In the genomic region with DNA sequence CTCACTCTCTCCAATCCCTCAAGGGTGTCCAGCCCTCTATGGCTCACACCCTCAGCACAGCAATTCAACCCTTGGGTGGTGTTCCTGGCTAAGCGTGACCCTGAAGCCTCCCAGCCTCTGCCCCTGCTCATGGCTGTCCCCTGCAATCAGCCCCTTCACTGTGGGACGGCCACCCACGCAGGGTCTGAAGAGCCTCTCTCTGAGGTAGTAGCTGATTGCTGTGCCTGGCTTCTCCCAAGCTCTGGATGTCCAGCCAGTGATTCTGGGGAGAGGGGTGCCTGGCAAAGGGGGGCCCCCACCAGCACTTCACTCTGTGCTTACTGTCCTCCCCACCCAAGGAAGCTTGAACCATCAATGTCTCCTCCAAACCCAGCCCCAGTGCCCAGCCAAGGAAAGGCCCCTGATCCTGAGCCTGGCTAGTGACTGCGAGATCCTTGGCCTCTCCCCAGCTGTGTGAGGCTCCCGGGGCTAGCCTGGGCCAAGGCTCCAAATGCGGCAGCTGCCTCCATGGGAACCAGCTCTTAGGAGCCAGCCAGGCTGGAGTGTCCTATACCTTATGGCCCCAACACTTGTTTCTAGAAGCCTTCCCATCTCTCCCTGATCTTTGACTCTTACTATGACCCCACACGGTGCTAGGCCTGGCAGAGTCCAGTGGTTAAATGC, we compare ENCODE assay signal across 20 cellular contexts. TPM values are rescaled to one million over a fixed set of nuclear protein-coding genes. Genes with fewer than 3 reads are reported as not detected.
DNase-seq lines count a peak whose midpoint lies in the region; ATAC-seq and TF ChIP-seq lines count a peak whose summit lies in the region.
"Had no signal": no experiment of that assay in that cellular context is flagged by ENCODE, and none has a peak within 500 bp of the region (broad histone marks: within the 10 kb centered on the region; RNA-seq: fewer than 3 reads in every experiment).

No MANE protein-coding gene starts in this region.

- DNase-seq in GM23338 (ENCODE audit: low spot score): no peak
- DNase-seq in caudate nucleus (lab: John Stamatoyannopoulos, UW): peak in 3 of 61 donors; percentile 24 to 38 (median 35)
- peak in 2 of 3 donors; percentile 76 to 80 for DNase-seq in right cardiac atrium
- peak; percentile 31 to 68 for DNase-seq in psoas muscle
- no peak for DNase-seq in activated CD8-positive, alpha-beta memory T cell treated with anti-CD3 and anti-CD28 coated beads, Interleukin-2, amount 50 U/mL, for 4 hours
- DNase-seq in foreskin fibroblast: no peak
- DNase-seq in iPS-NIHi11 (ENCODE audit: low spot score): no peak
- DNase-seq in activated T-cell treated with anti-CD3 and anti-CD28 coated beads, Interleukin-2, amount 50 U/mL, for 48 hours: no peak
- DNase-seq: activated CD4-positive, alpha-beta T cell treated with anti-CD3 and anti-CD28 coated beads for 36 hours; CD4-positive, alpha-beta memory T cell; cerebellar nuclear complex; DMS79 treated with DMSO at 0.1 percent for 48 hours; foreskin melanocyte; NCI-H1436 treated with DMSO at 0.1 percent for 48 hours; NCI-H82; stimulated activated CD4-positive, alpha-beta T cell treated with anti-CD3 and anti-CD28 coated beads, Interleukin-12 subunit alpha, Interleukin-12 subunit beta, amount 100 ng/mL, for 4 hours had no signal

- no peaks in the 10 kb centered on the region for H3K9me3 ChIP-seq in right cardiac atrium (ENCODE audit: control insufficient read depth, low read length)
- H3K9me3 ChIP-seq in psoas muscle: no peaks in the 10 kb centered on the region
- H3K9me3 ChIP-seq: adrenal gland, upper lobe of left lung had no signal

- H3K9me3 Mint-ChIP-seq in GM23338: no peaks in the 10 kb centered on the region

- 76% methylated on average over 7 of the region's 7 CpGs for WGBS in right cardiac atrium
- WGBS in psoas muscle, 3 donors: 50 to 54% (median 51%) methylated on average over 7 of the region's 7 CpGs

- peak overlapping the region; percentile 89 for H3K27ac Mint-ChIP-seq in GM23338
- H3K27ac Mint-ChIP-seq: activated CD4-positive, alpha-beta T cell treated with anti-CD3 and anti-CD28 coated beads for 36 hours; CD4-positive, alpha-beta memory T cell; progenitor cell of endocrine pancreas had no signal

- peaks cover 5% of the 10 kb centered on the region; the same call in 1 of the 2 replicates for H3F3A ChIP-seq in GM23338 (replicated peaks; ENCODE audit: low read depth)

- intact Hi-C loops in right cardiac atrium (cut with DNase I): loop anchor here in 1 of 4 donors (5.0 kb wide), 1 partner anchor 91 kb away; no protein-coding TSS in a partner anchor
- intact Hi-C loops in psoas muscle (cut with DNase I): no loop called here

- no peak overlapping the region for H3K4me3 ChIP-seq in GM23338
- H3K4me3 ChIP-seq in right cardiac atrium (ENCODE audit: low read length): no peak overlapping the region
- no peak overlapping the region for H3K4me3 ChIP-seq in psoas muscle
- H3K4me3 ChIP-seq in foreskin fibroblast (ENCODE audit: low read depth in 1 of 2, low read length in 2 of 2): no peak overlapping the region
- H3K4me3 ChIP-seq: adrenal gland, SK-N-MC, upper lobe of left lung had no signal

- H3K4me1 ChIP-seq in GM23338 (ENCODE audit: insufficient read depth) (peaks cover 7% of the 10 kb centered on the region), right cardiac atrium (ENCODE audit: control insufficient read depth, insufficient read depth, low read length) (peaks cover 2% of the 10 kb centered on the region), psoas muscle (peaks cover 3% of the 10 kb centered on the region)

- ATAC-seq in GM23338: no peak
- peak; percentile 32 to 61 for ATAC-seq in right cardiac atrium
- ATAC-seq in psoas muscle: peak; percentile 29 to 51 (median 42)
- ATAC-seq: activated CD4-positive, alpha-beta T cell treated with anti-CD3 and anti-CD28 coated beads for 36 hours had no signal

- H3K4me3 Mint-ChIP-seq in GM23338: no peak overlapping the region
- H3K4me3 Mint-ChIP-seq: activated CD4-positive, alpha-beta T cell treated with anti-CD3 and anti-CD28 coated beads for 36 hours; CD4-positive, alpha-beta memory T cell had no signal

- peaks cover 13% of the 10 kb centered on the region for H3K4me1 Mint-ChIP-seq in GM23338
- H3K4me1 Mint-ChIP-seq: activated CD4-positive, alpha-beta T cell treated with anti-CD3 and anti-CD28 coated beads for 36 hours had no signal

- 0 out of 2 replicates have a peak, but pooled peaks cover 3% of the 10 kb centered on the region for H4K20me1 ChIP-seq in GM23338 (replicated peaks; ENCODE audit: insufficient read depth)

- H3K36me3 Mint-ChIP-seq in GM23338 (ENCODE audit: low read depth): peaks cover 20% of the 10 kb centered on the region
- H3K36me3 Mint-ChIP-seq: CD4-positive, alpha-beta memory T cell had no signal

- no peaks in the 10 kb centered on the region for H3K36me3 ChIP-seq in GM23338 (ENCODE audit: insufficient read depth)
- peaks cover 8 to 97% of the 10 kb centered on the region in 2 donors for H3K36me3 ChIP-seq in psoas muscle (ENCODE audit: insufficient read depth in 1 of 2, low read depth in 1 of 2)

- H3K79me2 ChIP-seq in GM23338 (replicated peaks; ENCODE audit: insufficient read depth): no peaks in the 10 kb centered on the region

- H2AFZ ChIP-seq in GM23338: no peak overlapping the region

- no peak for TF ChIP-seq CTCF in GM23338 (conservative IDR thresholded peaks at IDR 0.05; ENCODE audit: low read depth in 2 of 2)
- TF ChIP-seq CTCF in psoas muscle (IDR thresholded peaks at IDR 0.05): no peak
- no peak for TF ChIP-seq CTCF in foreskin fibroblast (IDR thresholded peaks at IDR 0.05; ENCODE audit: low read depth, low read length)

- no peak overlapping the region for H3K4me2 ChIP-seq in GM23338

- H3K27ac ChIP-seq in GM23338 (ENCODE audit: low read depth): no peak overlapping the region
- H3K27ac ChIP-seq in caudate nucleus (ENCODE audit: low read depth, low read length): peak overlapping the region; percentile 58
- no peak overlapping the region for H3K27ac ChIP-seq in right cardiac atrium (ENCODE audit: low read length)
- H3K27ac ChIP-seq in psoas muscle: no peak overlapping the region

- H3K27me3 ChIP-seq in GM23338 (ENCODE audit: insufficient read depth) (no peaks in the 10 kb centered on the region), right cardiac atrium (ENCODE audit: control insufficient read depth, insufficient read depth) (no peaks in the 10 kb centered on the region), psoas muscle (ENCODE audit: insufficient read depth in 3 of 3, low read length in 2 of 3) (no peaks in the 10 kb centered on the region)
- H3K27me3 ChIP-seq: adrenal gland, upper lobe of left lung had no signal

- peaks cover 7% of the 10 kb centered on the region for H3K27me3 Mint-ChIP-seq in GM23338 (ENCODE audit: insufficient read depth, low read depth, poor library complexity)
- H3K27me3 Mint-ChIP-seq: activated CD4-positive, alpha-beta T cell treated with anti-CD3 and anti-CD28 coated beads for 36 hours; CD4-positive, alpha-beta memory T cell; progenitor cell of endocrine pancreas had no signal

- H3K9me2 ChIP-seq in GM23338 (ENCODE audit: insufficient read depth): no peaks in the 10 kb centered on the region

TF ChIP-seq in GM23338, 12 proteins besides CTCF, POLR2A, EP300 and RAD21 (continues in another document):
- TF ChIP-seq, protein P1, sequence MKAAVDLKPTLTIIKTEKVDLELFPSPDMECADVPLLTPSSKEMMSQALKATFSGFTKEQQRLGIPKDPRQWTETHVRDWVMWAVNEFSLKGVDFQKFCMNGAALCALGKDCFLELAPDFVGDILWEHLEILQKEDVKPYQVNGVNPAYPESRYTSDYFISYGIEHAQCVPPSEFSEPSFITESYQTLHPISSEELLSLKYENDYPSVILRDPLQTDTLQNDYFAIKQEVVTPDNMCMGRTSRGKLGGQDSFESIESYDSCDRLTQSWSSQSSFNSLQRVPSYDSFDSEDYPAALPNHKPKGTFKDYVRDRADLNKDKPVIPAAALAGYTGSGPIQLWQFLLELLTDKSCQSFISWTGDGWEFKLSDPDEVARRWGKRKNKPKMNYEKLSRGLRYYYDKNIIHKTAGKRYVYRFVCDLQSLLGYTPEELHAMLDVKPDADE (IDR thresholded peaks at IDR 0.05): no peak
- TF ChIP-seq ZNF114 (CRISPR knock-in tag; IDR thresholded peaks at IDR 0.05) (no peak), NANOG (IDR thresholded peaks at IDR 0.05; ENCODE audit: borderline replicate concordance) (no peak), EZH2 (IDR thresholded peaks at IDR 0.05; ENCODE audit: low read depth, unreplicated experiment) (no peak), CREB1 (CRISPR knock-in tag; IDR thresholded peaks at IDR 0.05; ENCODE audit: low read depth) (no peak), JUNB (IDR thresholded peaks at IDR 0.05; ENCODE audit: unreplicated experiment) (no peak)

RNA-seq across cellular contexts. Expression of a gene that starts 9.9 kb away (rescaled TPM):
- 16.5 and 19.6 TPM in 2 replicates for total RNA-seq in GM23338 (2014; rRNA removed; shearing (Covaris generic))
- 1.6 and 1.9 TPM in 2 replicates for polyA plus RNA-seq in GM23338 (2016; fragmentation: Nextera tagmentation; extraction: Ambion mirVana)
- 10 to 100 TPM; 60.4 to 71.2 (median 67.7) TPM for total RNA-seq in right cardiac atrium
- 47.5 TPM for polyA plus RNA-seq in right cardiac atrium
- total RNA-seq in psoas muscle: 100 to 1,000 TPM; 104 to 166 (median 110) TPM
- 100 to 1,000 TPM in 1 of 3 donors, 10 to 100 TPM in 2; 50.0 to 120 (median 94.3) TPM for polyA plus RNA-seq in psoas muscle
- polyA plus RNA-seq: CD4-positive, alpha-beta memory T cell had no signal

RNA-seq across cellular contexts. Expression of a gene that starts 29.6 kb away (rescaled TPM):
- total RNA-seq in GM23338 (2014; rRNA removed; shearing (Covaris generic)): 4.6 and 6.6 TPM in 2 replicates
- polyA plus RNA-seq in GM23338 (2016; fragmentation: Nextera tagmentation; extraction: Ambion mirVana): 3.1 and 4.3 TPM in 2 replicates
- 1 to 10 TPM in 2 of 4 donors, under 1 TPM in 2; 0.74 to 2.1 (median 1.5) TPM for total RNA-seq in right cardiac atrium
- 1.9 TPM for polyA plus RNA-seq in right cardiac atrium
- total RNA-seq in psoas muscle: 10 to 100 TPM in 2 of 4 donors, 1 to 10 TPM in 2; 6.5 to 18.5 (median 9.0) TPM
- polyA plus RNA-seq in psoas muscle: 1 to 10 TPM in 2 of 3 donors, under 1 TPM in 1; 0.89 to 3.7 (median 2.2) TPM
- total RNA-seq: activated CD4-positive, alpha-beta T cell treated with anti-CD3 and anti-CD28 coated beads for 36 hours; CD4-positive, alpha-beta memory T cell; progenitor cell of endocrine pancreas had no signal
- polyA plus RNA-seq: CD4-positive, alpha-beta memory T cell had no signal

Comparison
In these comparisons a context has a peak if more than half of its experiments do, and no peak if none do; other contexts are left out.
1. DNase-seq: peak in right cardiac atrium (2 of 3) and psoas muscle (2 of 2); none in GM23338 (single experiment), activated CD8-positive, alpha-beta memory T cell treated with anti-CD3 and anti-CD28 coated beads, Interleukin-2, amount 50 U/mL, for 4 hours (single experiment), foreskin fibroblast (0 of 2), iPS-NIHi11 (single experiment) and activated T-cell treated with anti-CD3 and anti-CD28 coated beads, Interleukin-2, amount 50 U/mL, for 48 hours (0 of 2).